In the genomic region with DNA sequence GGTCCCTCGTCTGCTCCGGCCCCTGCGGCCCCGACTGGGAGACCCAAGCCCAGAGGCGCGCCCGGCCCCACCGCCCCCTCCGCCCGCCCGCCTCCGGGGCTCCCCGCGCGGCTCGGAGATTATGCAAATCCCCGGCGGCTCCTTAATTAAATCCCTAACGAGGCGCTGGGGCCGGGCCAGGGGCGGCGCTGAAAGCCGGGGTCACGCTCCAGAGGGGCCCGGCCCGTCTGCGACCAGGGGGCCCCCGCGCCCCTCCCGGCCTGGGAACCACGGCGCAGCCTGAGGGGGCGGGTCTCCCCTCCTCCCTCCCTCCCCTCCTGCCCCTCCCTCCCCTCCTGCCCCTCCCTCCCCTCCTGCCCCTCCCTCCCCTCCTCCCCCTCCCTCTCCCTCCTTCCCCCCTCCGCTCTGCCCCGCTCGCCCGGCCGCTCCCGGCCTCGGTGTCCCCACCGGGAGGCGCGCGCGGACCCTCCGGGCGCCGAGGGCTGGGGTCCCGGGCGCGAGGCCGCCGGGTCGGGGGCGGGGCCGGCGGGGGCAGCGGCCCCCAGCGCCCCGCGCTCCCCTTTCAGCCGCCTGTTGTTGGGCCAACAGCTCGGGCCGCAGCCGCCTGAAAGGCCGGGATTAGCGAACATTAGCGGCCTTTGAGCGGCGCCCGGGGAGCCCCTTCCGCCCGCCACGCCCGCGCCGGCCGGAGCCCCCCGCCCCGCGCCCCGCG, we compare ENCODE assay signal across 9 cellular contexts. TPM values are rescaled to one million over a fixed set of nuclear protein-coding genes. Genes with fewer than 3 reads are reported as not detected.
DNase-seq lines count a peak whose midpoint lies in the region; ATAC-seq, FAIRE-seq and TF ChIP-seq lines count a peak whose summit lies in the region.
"Had no signal": no experiment of that assay in that cellular context is flagged by ENCODE, and none has a peak within 500 bp of the region (broad histone marks: within the 10 kb centered on the region; RNA-seq: fewer than 3 reads in every experiment).

No MANE protein-coding gene starts in this region.

- TF ChIP-seq RAD21 in neural cell (conservative IDR thresholded peaks at IDR 0.05): no peak

- peaks cover under 1% of the 10 kb centered on the region; the same call in 1 of the 2 replicates for H3K4me1 ChIP-seq in BE2C

- no peaks in the 10 kb centered on the region for H3K79me2 ChIP-seq in neural cell (replicated peaks; ENCODE audit: insufficient read depth, low read length)

- H4K20me1 ChIP-seq in neural cell (ENCODE audit: insufficient read depth): no peaks in the 10 kb centered on the region

- no peaks in the 10 kb centered on the region for H3K36me3 ChIP-seq in BE2C
- H3K36me3 ChIP-seq in neural cell (ENCODE audit: insufficient read depth, low read length): no peaks in the 10 kb centered on the region

- H3K4me2 ChIP-seq in neural cell (ENCODE audit: low read length): no peak overlapping the region

- H3K9me3 ChIP-seq in BE2C (no peaks in the 10 kb centered on the region), neural cell (ENCODE audit: low read length) (no peaks in the 10 kb centered on the region)

- H3K27ac ChIP-seq in neural cell (ENCODE audit: low read length): no peak overlapping the region

- no peak for FAIRE-seq in GM12891 (lab: Jason Lieb, UNC)
- FAIRE-seq: TTC549 had no signal

- DNase-seq in BE2C (no peak), NB4 (ENCODE audit: low read depth) (peak; percentile 68), epithelial cell of proximal tubule (ENCODE audit: low read depth) (no peak), NCI-H1436 (lab: John Stamatoyannopoulos, UW) (no peak), GM12891 (ENCODE audit: insufficient read length, low spot score) (no peak)

- TF ChIP-seq EP300 in neural cell (conservative IDR thresholded peaks at IDR 0.05; ENCODE audit: poor library complexity, severe bottlenecking): no peak

- H3F3A ChIP-seq in neural cell (ENCODE audit: insufficient read depth, low read length, poor library complexity, severe bottlenecking): no peaks in the 10 kb centered on the region

- no peaks in the 10 kb centered on the region for H3K9me2 ChIP-seq in neural cell (ENCODE audit: insufficient read depth, low read length)

- no peak for TF ChIP-seq CTCF in BE2C (IDR thresholded peaks at IDR 0.05; ENCODE audit: low read depth, low read length)
- TF ChIP-seq CTCF in NB4 (IDR thresholded peaks at IDR 0.05; ENCODE audit: low read depth, low read length): no peak
- no peak for TF ChIP-seq CTCF in epithelial cell of proximal tubule (conservative IDR thresholded peaks at IDR 0.05; ENCODE audit: low read depth, low read length)
- no peak for TF ChIP-seq CTCF in neural cell (IDR thresholded peaks at IDR 0.05; ENCODE audit: poor library complexity, severe bottlenecking)

- H3K4me3 ChIP-seq in BE2C (ENCODE audit: low read depth, low read length) (peak overlapping the region; percentile 36), NB4 (ENCODE audit: low read depth, low read length) (no peak overlapping the region), epithelial cell of proximal tubule (ENCODE audit: low read depth, low read length) (peak overlapping the region; percentile 26), neural cell (ENCODE audit: low read length) (peak overlapping the region; percentile 52)

- no peak for TF ChIP-seq POLR2A in NB4 (IDR thresholded peaks at IDR 0.05; ENCODE audit: extremely low read depth, insufficient read length)
- no peak for TF ChIP-seq POLR2A in GM12891 (IDR thresholded peaks at IDR 0.05; ENCODE audit: low read depth, low read length)

- peak overlapping the region; percentile 38 for H3K9ac ChIP-seq in neural cell (ENCODE audit: low read length)

- ATAC-seq in GM21737 (IDR thresholded peaks at IDR 0.05; ENCODE audit: unreplicated experiment) (no peak), HG02798 (IDR thresholded peaks at IDR 0.05; ENCODE audit: poor library complexity, unreplicated experiment) (no peak)

- no peak overlapping the region for H2AFZ ChIP-seq in neural cell (ENCODE audit: low read depth, low read length)

- H3K27me3 ChIP-seq in BE2C: no peaks in the 10 kb centered on the region
- H3K27me3 ChIP-seq in neural cell (ENCODE audit: insufficient read depth, low read depth, low read length): peaks cover 21% of the 10 kb centered on the region

TF ChIP-seq in neural cell, 6 proteins besides CTCF, POLR2A, EP300 and RAD21:
- TF ChIP-seq SMC3 (conservative IDR thresholded peaks at IDR 0.05; ENCODE audit: poor library complexity) (no peak), POLR2AphosphoS5 (IDR thresholded peaks at IDR 0.05) (no peak)
- TF ChIP-seq, protein P1, sequence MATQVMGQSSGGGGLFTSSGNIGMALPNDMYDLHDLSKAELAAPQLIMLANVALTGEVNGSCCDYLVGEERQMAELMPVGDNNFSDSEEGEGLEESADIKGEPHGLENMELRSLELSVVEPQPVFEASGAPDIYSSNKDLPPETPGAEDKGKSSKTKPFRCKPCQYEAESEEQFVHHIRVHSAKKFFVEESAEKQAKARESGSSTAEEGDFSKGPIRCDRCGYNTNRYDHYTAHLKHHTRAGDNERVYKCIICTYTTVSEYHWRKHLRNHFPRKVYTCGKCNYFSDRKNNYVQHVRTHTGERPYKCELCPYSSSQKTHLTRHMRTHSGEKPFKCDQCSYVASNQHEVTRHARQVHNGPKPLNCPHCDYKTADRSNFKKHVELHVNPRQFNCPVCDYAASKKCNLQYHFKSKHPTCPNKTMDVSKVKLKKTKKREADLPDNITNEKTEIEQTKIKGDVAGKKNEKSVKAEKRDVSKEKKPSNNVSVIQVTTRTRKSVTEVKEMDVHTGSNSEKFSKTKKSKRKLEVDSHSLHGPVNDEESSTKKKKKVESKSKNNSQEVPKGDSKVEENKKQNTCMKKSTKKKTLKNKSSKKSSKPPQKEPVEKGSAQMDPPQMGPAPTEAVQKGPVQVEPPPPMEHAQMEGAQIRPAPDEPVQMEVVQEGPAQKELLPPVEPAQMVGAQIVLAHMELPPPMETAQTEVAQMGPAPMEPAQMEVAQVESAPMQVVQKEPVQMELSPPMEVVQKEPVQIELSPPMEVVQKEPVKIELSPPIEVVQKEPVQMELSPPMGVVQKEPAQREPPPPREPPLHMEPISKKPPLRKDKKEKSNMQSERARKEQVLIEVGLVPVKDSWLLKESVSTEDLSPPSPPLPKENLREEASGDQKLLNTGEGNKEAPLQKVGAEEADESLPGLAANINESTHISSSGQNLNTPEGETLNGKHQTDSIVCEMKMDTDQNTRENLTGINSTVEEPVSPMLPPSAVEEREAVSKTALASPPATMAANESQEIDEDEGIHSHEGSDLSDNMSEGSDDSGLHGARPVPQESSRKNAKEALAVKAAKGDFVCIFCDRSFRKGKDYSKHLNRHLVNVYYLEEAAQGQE (IDR thresholded peaks at IDR 0.05; ENCODE audit: borderline replicate concordance): no peak

TF ChIP-seq in GM12891, 5 proteins besides CTCF, POLR2A, EP300 and RAD21:
- TF ChIP-seq POU2F2 (IDR thresholded peaks at IDR 0.05; ENCODE audit: low read depth, low read length): no peak
- no peak for TF ChIP-seq SPI1 (IDR thresholded peaks at IDR 0.05; ENCODE audit: low read depth, low read length)
- no peak for TF ChIP-seq PAX5 (IDR thresholded peaks at IDR 0.05; ENCODE audit: insufficient read depth, low read length, severe bottlenecking)
TF ChIP-seq in GM12891: peak in this region for 0.

RNA-seq across cellular contexts. Expression of a gene that starts 25.9 kb away (rescaled TPM):
- 0.25 TPM for polyA plus RNA-seq in BE2C (2012; ENCODE audit: insufficient read depth, insufficient read length, low read depth)
- total RNA-seq in epithelial cell of proximal tubule: 1.0 and 8.1 TPM in 2 replicates
- 0.48 and 0.54 TPM in 2 replicates for polyA plus RNA-seq in neural cell
- polyA minus RNA-seq in neural cell: 0.58 and 0.73 TPM in 2 replicates
- polyA plus RNA-seq in GM12891 (2012; ENCODE audit: low read depth, missing spikeins): 0.04 TPM

RNA-seq across cellular contexts. Expression of a gene that starts 45.9 kb away (rescaled TPM):
- 38.0 TPM for polyA plus RNA-seq in BE2C (2012; ENCODE audit: insufficient read depth, insufficient read length, low read depth)
- 94.4 and 119 TPM in 2 replicates for total RNA-seq in epithelial cell of proximal tubule
- 2.6 and 3.5 TPM in 2 replicates for polyA plus RNA-seq in neural cell
- 2.1 and 3.7 TPM in 2 replicates for polyA minus RNA-seq in neural cell
- 67.9 TPM for polyA plus RNA-seq in GM12891 (2012; ENCODE audit: low read depth, missing spikeins)

RNA-seq across cellular contexts. Expression of a gene that starts 46.1 kb away (rescaled TPM):
- polyA plus RNA-seq in BE2C (2012; ENCODE audit: insufficient read depth, insufficient read length, low read depth): 87.6 TPM
- 27.8 and 50.9 TPM in 2 replicates for total RNA-seq in epithelial cell of proximal tubule
- polyA plus RNA-seq in neural cell: 42.1 and 48.7 TPM in 2 replicates
- 24.3 and 26.8 TPM in 2 replicates for polyA minus RNA-seq in neural cell
- 10.3 TPM for polyA plus RNA-seq in GM12891 (2012; ENCODE audit: low read depth, missing spikeins)

RNA-seq across cellular contexts. Expression of a gene that starts 55.1 kb away (rescaled TPM):
- 66.8 TPM for polyA plus RNA-seq in BE2C (2012; ENCODE audit: insufficient read depth, insufficient read length, low read depth)
- 114 and 157 TPM in 2 replicates for total RNA-seq in epithelial cell of proximal tubule
- polyA plus RNA-seq in neural cell: 107 and 111 TPM in 2 replicates
- polyA minus RNA-seq in neural cell: 54.4 and 59.4 TPM in 2 replicates
- 58.6 TPM for polyA plus RNA-seq in GM12891 (2012; ENCODE audit: low read depth, missing spikeins)
